ENCODE assay signal across 14 cellular contexts in the genomic region with DNA sequence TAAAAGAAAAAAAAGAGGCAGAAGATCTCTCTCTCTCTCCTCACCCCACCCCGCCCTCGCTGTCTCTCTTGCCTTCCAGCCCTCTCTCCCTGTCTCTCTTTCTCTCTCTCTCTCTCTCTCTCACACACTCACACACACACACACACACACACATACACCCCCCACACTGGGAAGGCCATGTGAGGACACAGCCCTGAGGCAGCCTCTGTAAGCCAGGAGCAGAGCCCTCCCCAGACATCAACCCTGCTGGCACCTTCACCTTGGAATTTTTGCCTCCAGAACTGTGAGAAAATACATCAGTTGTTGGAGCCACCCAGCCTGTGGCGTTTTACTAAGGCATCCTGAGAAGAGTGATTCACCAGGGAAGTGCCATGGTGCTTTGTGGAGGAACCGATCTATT. TPM values are rescaled to one million over a fixed set of nuclear protein-coding genes. Genes with fewer than 3 reads are reported as not detected.
DNase-seq lines count a peak whose midpoint lies in the region; ATAC-seq, FAIRE-seq and TF ChIP-seq lines count a peak whose summit lies in the region.
"Had no signal": no experiment of that assay in that cellular context is flagged by ENCODE, and none has a peak within 500 bp of the region (broad histone marks: within the 10 kb centered on the region; RNA-seq: fewer than 3 reads in every experiment).

No MANE protein-coding gene starts in this region.

- H2BK20ac ChIP-seq in H9 (ENCODE audit: low read depth, low read length, poor library complexity, severe bottlenecking), result no peak overlapping the region

- peaks cover 1% of the 10 kb centered on the region for H3K4me1 ChIP-seq in CD4-positive, CD25-positive, alpha-beta regulatory T cell (ENCODE audit: control insufficient read depth, insufficient read depth, low read length, poor library complexity, severe bottlenecking)
- peaks cover 10% of the 10 kb centered on the region; the same call in 1 of the 2 replicates for H3K4me1 ChIP-seq in H9 (ENCODE audit: insufficient read depth, low read length)

- peaks cover 82% of the 10 kb centered on the region for H3K36me3 ChIP-seq in CD4-positive, CD25-positive, alpha-beta regulatory T cell (ENCODE audit: control insufficient read depth, insufficient read depth, low read length)

- no peak for ATAC-seq in CD4-positive, CD25-positive, alpha-beta regulatory T cell (ENCODE audit: low read depth in 2 of 2)
- no peak for ATAC-seq in naive thymus-derived CD8-positive, alpha-beta T cell
- ATAC-seq in GM18907 (IDR thresholded peaks at IDR 0.05; ENCODE audit: unreplicated experiment), result no peak

- H3K9me3 ChIP-seq in CD4-positive, CD25-positive, alpha-beta regulatory T cell (ENCODE audit: control insufficient read depth in 2 of 2, low read length in 2 of 2), result no peaks in the 10 kb centered on the region
- H3K9me3 ChIP-seq in H9 (ENCODE audit: control insufficient read depth, low read depth, low read length), result no peaks in the 10 kb centered on the region
- H3K9me3 ChIP-seq: gastroesophageal sphincter, SK-N-SH, upper lobe of right lung had no signal

- H3K79me2 ChIP-seq in H9 (ENCODE audit: insufficient read depth, low read length), result no peaks in the 10 kb centered on the region

- no peak overlapping the region for H3K14ac ChIP-seq in H9 (ENCODE audit: insufficient read depth, low read length)

- peaks cover 61% of the 10 kb centered on the region for H3K36me3 Mint-ChIP-seq in CD4-positive, CD25-positive, alpha-beta regulatory T cell
- no peaks in the 10 kb centered on the region for H3K36me3 Mint-ChIP-seq in H9 (ENCODE audit: insufficient read depth in 1 of 3, low read depth in 3 of 3)
- peaks cover 10 to 92% (median 25%) of the 10 kb centered on the region in 3 donors for H3K36me3 Mint-ChIP-seq in naive thymus-derived CD8-positive, alpha-beta T cell

- WGBS in H9 (ENCODE audit: extremely low coverage, insufficient read length, low lambda C conversion rate), result no CpG with 5 or more reads among the region's 4 CpGs

- H2BK5ac ChIP-seq in H9 (ENCODE audit: insufficient read length, low read length), result no peak overlapping the region

- no peak overlapping the region for H2BK15ac ChIP-seq in H9 (ENCODE audit: low read depth, low read length)

- H3K4me1 Mint-ChIP-seq in CD4-positive, CD25-positive, alpha-beta regulatory T cell, result peaks cover 24 to 38% (median 31%) of the 10 kb centered on the region in 4 donors
- H3K4me1 Mint-ChIP-seq in H9, result peaks cover 23 to 42% of the 10 kb centered on the region in 2 experiments
- H3K4me1 Mint-ChIP-seq in naive thymus-derived CD8-positive, alpha-beta T cell, result peaks cover 23 to 80% (median 62%) of the 10 kb centered on the region in 4 donors

- POLR2A ChIA-PET in naive thymus-derived CD8-positive, alpha-beta T cell (lab: Charles Lee), result no interaction called here

- no peak overlapping the region for H2BK12ac ChIP-seq in H9 (ENCODE audit: insufficient read length, low read depth, low read length)

- no peaks in the 10 kb centered on the region for H3K23me2 ChIP-seq in H9 (ENCODE audit: insufficient read length, low read depth, low read length, poor library complexity, severe bottlenecking)

- no peak overlapping the region for H3K56ac ChIP-seq in H9 (ENCODE audit: insufficient read length, low read depth, low read length)

- H3K4me2 ChIP-seq in H9 (ENCODE audit: insufficient read depth, insufficient read length, low read length), result no peak overlapping the region
- H3K4me2 ChIP-seq: SK-N-SH had no signal

- H3K23ac ChIP-seq in H9 (ENCODE audit: insufficient read length, low read depth, low read length), result no peak overlapping the region

- no peak for DNase-seq in CD4-positive, CD25-positive, alpha-beta regulatory T cell
- DNase-seq in H9 (no peak), cardiac fibroblast (ENCODE audit: low read depth in 2 of 2) (peak; percentile 30 to 34), frontal cortex (ENCODE audit: low spot score in 2 of 2) (no peak), HTR-8/SVneo (ENCODE audit: insufficient read length, low spot score) (no peak), GM03348 (ENCODE audit: low spot score) (no peak)
- no peak for DNase-seq in naive thymus-derived CD8-positive, alpha-beta T cell
- DNase-seq: activated CD8-positive, alpha-beta memory T cell treated with anti-CD3 and anti-CD28 coated beads, Interleukin-2, amount 50 U/mL, for 48 hours; SK-N-SH; stimulated activated CD4-positive, alpha-beta T cell treated with anti-CD3 and anti-CD28 coated beads, Interleukin-1b, Interleukin-23, amount 100 ng/mL, for 48 hours; upper lobe of right lung had no signal

- no peak overlapping the region for H3K18ac ChIP-seq in H9 (ENCODE audit: insufficient read length, low read depth, low read length)

- no peak overlapping the region for H3K4me3 ChIP-seq in CD4-positive, CD25-positive, alpha-beta regulatory T cell (ENCODE audit: low read depth, low read length)
- H3K4me3 ChIP-seq in cardiac fibroblast (replicated peaks in 1 of 2; ENCODE audit: low read depth in 2 of 2, low read length in 2 of 2), result no peak overlapping the region
- H3K4me3 ChIP-seq: gastroesophageal sphincter, upper lobe of right lung had no signal

- H3K4ac ChIP-seq in H9 (ENCODE audit: low read depth, low read length), result no peak overlapping the region

- FAIRE-seq in frontal cortex (lab: Jason Lieb, UNC) (no peak), HTR-8/SVneo (lab: Jason Lieb, UNC) (no peak)
- FAIRE-seq: islet of Langerhans had no signal

- no peak overlapping the region for H3K27ac ChIP-seq in CD4-positive, CD25-positive, alpha-beta regulatory T cell (ENCODE audit: insufficient read depth, low read length, poor library complexity, severe bottlenecking)
- H3K27ac ChIP-seq in H9 (ENCODE audit: insufficient read length, low read depth, low read length), result no peak overlapping the region
- H3K27ac ChIP-seq: upper lobe of right lung had no signal

- H3K27me3 Mint-ChIP-seq in CD4-positive, CD25-positive, alpha-beta regulatory T cell, result no peaks in the 10 kb centered on the region
- peaks cover 4% of the 10 kb centered on the region; the same call in 1 of the 2 replicates for H3K27me3 Mint-ChIP-seq in H9 (ENCODE audit: low read depth)
- H3K27me3 Mint-ChIP-seq in naive thymus-derived CD8-positive, alpha-beta T cell, result no peaks in the 10 kb centered on the region

- peaks cover 3% of the 10 kb centered on the region for H4K20me1 ChIP-seq in H9 (ENCODE audit: control insufficient read depth, insufficient read depth, insufficient read length)

- no peak overlapping the region for H4K8ac ChIP-seq in H9 (replicated peaks; ENCODE audit: insufficient read length, low read depth, low read length)

- H2AK5ac ChIP-seq in H9 (ENCODE audit: insufficient read length, low read length), result no peak overlapping the region

- no peak overlapping the region for H4K91ac ChIP-seq in H9 (ENCODE audit: insufficient read length, low read depth, low read length)

- no peaks in the 10 kb centered on the region for H3K79me1 ChIP-seq in H9 (ENCODE audit: insufficient read depth, low read depth, low read length, poor library complexity, severe bottlenecking)

- H2BK120ac ChIP-seq in H9 (ENCODE audit: low read depth, low read length, poor library complexity, severe bottlenecking), result no peak overlapping the region

- H3K9ac ChIP-seq in H9 (ENCODE audit: extremely low read depth, insufficient read length, low read length), result no peak overlapping the region
- H3K9ac ChIP-seq: SK-N-SH had no signal

- H3K9me3 Mint-ChIP-seq in CD4-positive, CD25-positive, alpha-beta regulatory T cell, result no peaks in the 10 kb centered on the region
- no peaks in the 10 kb centered on the region for H3K9me3 Mint-ChIP-seq in H9
- no peaks in the 10 kb centered on the region for H3K9me3 Mint-ChIP-seq in naive thymus-derived CD8-positive, alpha-beta T cell

- H3K27ac Mint-ChIP-seq in CD4-positive, CD25-positive, alpha-beta regulatory T cell, result peak overlapping the region in 2 of 3 donors; percentile 55 to 88
- peak overlapping the region in 2 of 3 experiments; percentile 23 to 47; a peak in 2 of 7 replicates for H3K27ac Mint-ChIP-seq in H9
- peak overlapping the region; percentile 41 to 98 (median 86) for H3K27ac Mint-ChIP-seq in naive thymus-derived CD8-positive, alpha-beta T cell

- no peak for TF ChIP-seq CTCF in H9 (conservative IDR thresholded peaks at IDR 0.05)
- TF ChIP-seq CTCF in cardiac fibroblast (IDR thresholded peaks at IDR 0.05; ENCODE audit: low read depth, low read length), result no peak

- no peak overlapping the region for H2AFZ ChIP-seq in H9 (ENCODE audit: low read length)

- H3T11ph ChIP-seq in H9 (ENCODE audit: low read length), result no peak overlapping the region

- no peak overlapping the region for H3K4me3 Mint-ChIP-seq in CD4-positive, CD25-positive, alpha-beta regulatory T cell
- H3K4me3 Mint-ChIP-seq in H9, result no peak overlapping the region
- H3K4me3 Mint-ChIP-seq in naive thymus-derived CD8-positive, alpha-beta T cell, result no peak overlapping the region

- no peak overlapping the region for H4K5ac ChIP-seq in H9 (ENCODE audit: insufficient read length, low read depth, low read length)

- H3K27me3 ChIP-seq in CD4-positive, CD25-positive, alpha-beta regulatory T cell (ENCODE audit: control insufficient read depth, insufficient read depth, low read length), result no peaks in the 10 kb centered on the region
- H3K27me3 ChIP-seq in H9 (ENCODE audit: insufficient read depth, low read length), result no peaks in the 10 kb centered on the region; the same call in 1 of the 2 replicates
- H3K27me3 ChIP-seq: gastroesophageal sphincter, upper lobe of right lung had no signal

RNA-seq across cellular contexts. Expression of a gene that starts 14.7 kb away (rescaled TPM):
- 177 TPM for total RNA-seq in CD4-positive, CD25-positive, alpha-beta regulatory T cell
- polyA plus RNA-seq in CD4-positive, CD25-positive, alpha-beta regulatory T cell, result 10 to 100 TPM; 62.5 to 75.4 (median 68.1) TPM
- total RNA-seq in H9 (2021), result 0.13 TPM in 1 of 2 replicates, not detected in the other
- 100 to 1,000 TPM; 215 to 231 TPM for total RNA-seq in naive thymus-derived CD8-positive, alpha-beta T cell
- 10 to 100 TPM; 44.6 to 89.5 (median 72.0) TPM for polyA plus RNA-seq in naive thymus-derived CD8-positive, alpha-beta T cell
- 1.6 TPM for total RNA-seq in frontal cortex

RNA-seq across cellular contexts. Expression of a gene that starts 55.7 kb away (rescaled TPM):
- not detected for total RNA-seq in CD4-positive, CD25-positive, alpha-beta regulatory T cell
- polyA plus RNA-seq in CD4-positive, CD25-positive, alpha-beta regulatory T cell, result not detected
- total RNA-seq in H9 (2021), result not detected in 2 replicates
- total RNA-seq in naive thymus-derived CD8-positive, alpha-beta T cell, result not detected
- polyA plus RNA-seq in naive thymus-derived CD8-positive, alpha-beta T cell, result not detected
- total RNA-seq in frontal cortex, result 7.7 TPM

Comparison
In these comparisons a context has a peak if more than half of its experiments do, and no peak if none do; other contexts are left out.
1. DNase-seq: peak in cardiac fibroblast (2 of 2); none in CD4-positive, CD25-positive, alpha-beta regulatory T cell (0 of 3), H9 (single experiment), naive thymus-derived CD8-positive, alpha-beta T cell (0 of 10), frontal cortex (0 of 2), HTR-8/SVneo (single experiment) and GM03348 (single experiment).
2. H3K27ac Mint-ChIP-seq: peak in every context shown above with its lines; median percentile 86 in naive thymus-derived CD8-positive, alpha-beta T cell; 72 in CD4-positive, CD25-positive, alpha-beta regulatory T cell; 35 in H9.
3. RNA of a gene that starts 14.7 kb away (total RNA-seq): 215 to 231 TPM in naive thymus-derived CD8-positive, alpha-beta T cell and 177 TPM in CD4-positive, CD25-positive, alpha-beta regulatory T cell (single experiment); 1.6 TPM in frontal cortex (single experiment) and 0.13 TPM in H9; every median in the first group is over 10 times any median in the second.